In genomic region chr13:31919241-31919640, GRCh38 we compare ENCODE assay signal across 22 cellular contexts.
"Had no signal": no experiment of that assay in that cellular context is flagged by ENCODE, and none has a peak within 500 bp of the region (broad histone marks: within the 10 kb centered on the region; RNA-seq: fewer than 3 reads in every experiment).

No MANE protein-coding gene starts in this region.

- DNase-seq: Karpas-422, KG1, MG63, NCI-H1092, NCI-H1105 treated with DMSO at 0.1 percent for 48 hours, NCI-H1417 treated with DMSO at 0.1 percent for 48 hours, NCI-H146, NCI-H1694 treated with DMSO at 0.1 percent for 48 hours, NCI-H2029, NCI-H2081 treated with DMSO at 0.1 percent for 48 hours, NCI-H2171, NCI-H226, NCI-H446, NCI-H510A, NCI-H524 treated with DMSO at 0.1 percent for 48 hours, NCI-H69, NCI-H774, Right ventricle myocardium superior, RPMI8226, SIG-M5 had no signal

- H3K9me3 ChIP-seq: MG63, SJSA1 had no signal

- FAIRE-seq: RCC 7860 had no signal
